ENCODE assay signal across 11 cellular contexts in the genomic region with DNA sequence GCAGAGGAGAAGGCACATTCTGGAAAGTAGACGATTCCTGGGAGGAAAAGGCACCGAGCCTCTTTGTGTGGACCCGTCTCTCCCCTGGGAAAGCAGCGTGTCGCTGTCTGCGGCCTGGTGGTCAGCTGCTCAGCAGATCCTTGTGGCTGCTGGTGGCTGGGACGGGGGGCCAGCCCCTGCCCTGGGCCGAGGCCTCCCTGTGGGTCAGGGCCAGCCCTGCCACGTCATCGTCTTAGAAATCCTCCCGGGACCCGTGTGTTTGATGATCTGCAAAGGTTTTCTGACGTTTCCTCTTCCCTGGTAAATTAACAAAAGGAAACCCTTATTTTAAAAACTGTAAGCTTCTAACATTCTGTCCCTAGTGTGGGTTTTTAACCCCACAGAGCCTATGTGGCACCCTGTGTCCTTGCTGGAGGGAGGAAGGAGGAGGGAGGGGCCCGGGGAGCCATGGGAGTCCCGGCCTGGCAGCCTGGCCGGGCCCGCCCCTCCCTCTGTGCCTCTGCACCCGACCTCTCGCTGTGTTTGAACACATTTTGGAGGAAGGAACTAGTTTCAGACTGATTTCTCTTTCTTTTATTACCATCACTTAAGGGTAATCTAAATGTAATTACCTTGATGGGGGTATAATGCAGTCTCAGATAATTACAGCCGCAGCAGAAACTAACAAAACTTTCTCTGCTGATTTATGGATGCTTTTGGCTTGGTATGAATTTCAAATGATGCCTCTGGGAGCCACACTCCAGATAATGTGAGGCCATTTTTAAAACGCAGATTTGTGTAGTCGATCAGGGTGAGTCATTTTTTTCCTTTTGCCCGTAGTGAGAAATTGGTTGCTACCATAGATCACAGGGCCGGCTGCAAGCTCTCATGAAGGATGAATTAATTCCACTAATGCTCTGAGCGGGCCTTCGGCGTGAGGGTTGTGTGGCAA.
DNase-seq lines count a peak whose midpoint lies in the region; ATAC-seq and TF ChIP-seq lines count a peak whose summit lies in the region.
"Had no signal": no experiment of that assay in that cellular context is flagged by ENCODE, and none has a peak within 500 bp of the region (broad histone marks: within the 10 kb centered on the region; RNA-seq: fewer than 3 reads in every experiment).

No MANE protein-coding gene starts in this region.

- peaks cover 15% of the 10 kb centered on the region for H3K4me1 ChIP-seq in osteoblast (ENCODE audit: insufficient read depth, low read length)
- no peaks in the 10 kb centered on the region for H3K4me1 ChIP-seq in PC-9 (replicated peaks; ENCODE audit: insufficient read depth)

- peak overlapping the region; percentile 59 for H3K4me2 ChIP-seq in osteoblast (ENCODE audit: insufficient read depth, low read length)
- H3K4me2 ChIP-seq in PC-9 = no peak overlapping the region

- no peak overlapping the region for H3K4me3 ChIP-seq in fibroblast of pulmonary artery (replicated peaks; ENCODE audit: low read depth, low read length)
- peak overlapping the region; percentile 20 for H3K4me3 ChIP-seq in osteoblast (ENCODE audit: insufficient read depth, low read length)
- H3K4me3 ChIP-seq in PC-9 = no peak overlapping the region
- H3K4me3 ChIP-seq: K562 had no signal

- H3K9me2 ChIP-seq in PC-9 (ENCODE audit: insufficient read depth) = no peaks in the 10 kb centered on the region

- intact Hi-C loops in PC-9 (cut with micrococcal nuclease; ENCODE audit: unreplicated experiment) = no loop called here

- CTCF ChIA-PET in PC-9 (lab: Charles Lee) = no interaction called here

- ATAC-seq in HG02884 (IDR thresholded peaks at IDR 0.05; ENCODE audit: unreplicated experiment) (no peak), GM21528 (IDR thresholded peaks at IDR 0.05; ENCODE audit: low FRiP score, unreplicated experiment) (no peak)
- no peak for ATAC-seq in activated CD4-positive, CD25-positive, alpha-beta regulatory T cell treated with anti-CD3 and anti-CD28 coated beads, Interleukin-2, amount 50 U/mL, for 24 hours
- ATAC-seq: K562; stimulated activated memory B cell treated with anti-CD40 and anti-IgM and Interleukin-4, amounts not matched to agents 10 μg/mL and 1 μg/mL and 100 μg/mL, for 72 hours had no signal

- H3F3A ChIP-seq in PC-9 (ENCODE audit: insufficient read depth, low read depth) = no peaks in the 10 kb centered on the region

- peak; percentile 54 for DNase-seq in AG20443 (ENCODE audit: low spot score)
- DNase-seq in NCI-H748 treated with DMSO at 0.1 percent for 48 hours (lab: John Stamatoyannopoulos, UW) = peak; percentile 22
- peak; percentile 29 for DNase-seq in fibroblast of pulmonary artery (ENCODE audit: low read depth)
- peak; percentile 98 for DNase-seq in osteoblast (ENCODE audit: insufficient read length, low spot score, missing footprints)
- no peak for DNase-seq in PC-9
- DNase-seq: C1 segment of cervical spinal cord had no signal

- H3K27ac ChIP-seq in osteoblast (ENCODE audit: low read depth, low read length) (peak overlapping the region; percentile 89), PC-9 (no peak overlapping the region)

- no peaks in the 10 kb centered on the region for H4K20me1 ChIP-seq in osteoblast (ENCODE audit: insufficient read depth, low read length)
- no peaks in the 10 kb centered on the region for H4K20me1 ChIP-seq in PC-9 (ENCODE audit: insufficient read depth)

- H3K79me2 ChIP-seq in osteoblast (ENCODE audit: insufficient read depth, low read length) = no peaks in the 10 kb centered on the region
- H3K79me2 ChIP-seq in PC-9 (ENCODE audit: low read depth) = no peaks in the 10 kb centered on the region

- H3K27me3 ChIP-seq in osteoblast (ENCODE audit: insufficient read depth, low read length) (no peaks in the 10 kb centered on the region), PC-9 (ENCODE audit: insufficient read depth, low read depth) (no peaks in the 10 kb centered on the region)

- no peak for TF ChIP-seq CTCF in fibroblast of pulmonary artery (IDR thresholded peaks at IDR 0.05; ENCODE audit: low read length, missing control alignments)
- TF ChIP-seq CTCF in osteoblast (IDR thresholded peaks at IDR 0.05; ENCODE audit: extremely low read depth, low read depth, low read length) = no peak
- no peak for TF ChIP-seq CTCF in PC-9 (conservative IDR thresholded peaks at IDR 0.05)

- H3K9me3 ChIP-seq in osteoblast (ENCODE audit: low read depth, low read length) = no peaks in the 10 kb centered on the region
- no peaks in the 10 kb centered on the region for H3K9me3 ChIP-seq in PC-9 (ENCODE audit: insufficient read depth, low read depth)

- POLR2A ChIA-PET in PC-9 (lab: Charles Lee; ENCODE audit: unreplicated experiment) = no interaction called here

- H2AFZ ChIP-seq in osteoblast (ENCODE audit: low read length) (peak overlapping the region; percentile 90), PC-9 (no peak overlapping the region)

- no TSS peak for BruUV-seq in PC-9 (replicated peaks; lab: Mats Ljungman, UMichigan)

- H3K36me3 ChIP-seq in osteoblast (ENCODE audit: insufficient read depth, low read length) (no peaks in the 10 kb centered on the region), PC-9 (ENCODE audit: low read depth) (no peaks in the 10 kb centered on the region)

Comparison
In these comparisons a context has a peak if more than half of its experiments do, and no peak if none do; other contexts are left out.
1. DNase-seq: peak in AG20443 (single experiment), NCI-H748 treated with DMSO at 0.1 percent for 48 hours (single experiment), fibroblast of pulmonary artery (single experiment) and osteoblast (single experiment); none in PC-9 (0 of 2).